ENCODE assay signal across 27 cellular contexts in genomic region chr12:22923768-22924167, GRCh38.
"Had no signal": no experiment of that assay in that cellular context is flagged by ENCODE, and none has a peak within 500 bp of the region (broad histone marks: within the 10 kb centered on the region; RNA-seq: fewer than 3 reads in every experiment).

No MANE protein-coding gene starts in this region.

- H3K4me1 ChIP-seq: gastrocnemius medialis, left lung, psoas muscle, stomach, thyroid gland had no signal

- ATAC-seq: esophagus mucosa; gastrocnemius medialis; left lung; naive thymus-derived CD4-positive, alpha-beta T cell; psoas muscle had no signal

- H3K27ac ChIP-seq: dorsolateral prefrontal cortex, epithelial cell of prostate, gastrocnemius medialis, left lung, ovary, psoas muscle, right lobe of liver, stomach, thyroid gland had no signal

- H3K4me3 Mint-ChIP-seq: naive thymus-derived CD4-positive, alpha-beta T cell; nephron had no signal

- H3K36me3 Mint-ChIP-seq: naive thymus-derived CD4-positive, alpha-beta T cell had no signal

- H3K9me3 Mint-ChIP-seq: nephron had no signal

- H3K27me3 ChIP-seq: dorsolateral prefrontal cortex, gastrocnemius medialis, left lung, ovary, right lobe of liver, stomach, thyroid gland had no signal

- FAIRE-seq: colon, small intestine had no signal

- H3K4me1 Mint-ChIP-seq: naive thymus-derived CD4-positive, alpha-beta T cell; nephron had no signal

- DNase-seq: cerebellar nuclear complex; dorsolateral prefrontal cortex; effector CD4-positive, alpha-beta T cell; foreskin fibroblast; gastrocnemius medialis; head of caudate nucleus; left lung; mesenchymal stem cell; midbrain; naive thymus-derived CD4-positive, alpha-beta T cell; occipital lobe; ovary; posterior cingulate gyrus; psoas muscle; retina; right lobe of liver; small intestine; stimulated activated CD4-positive, alpha-beta T cell treated with anti-CD3 and anti-CD28 coated beads, Interleukin-15, amount 100 ng/mL, for 24 hours; stimulated activated CD4-positive, alpha-beta T cell treated with anti-CD3 and anti-CD28 coated beads, Interleukin-4, amount 100 ng/mL, for 1 hour; stimulated activated CD8-positive, alpha-beta memory T cell treated with anti-CD3 and anti-CD28 coated beads, Interleukin-4, amount 100 ng/mL, for 48 hours; stimulated activated naive CD4-positive, alpha-beta T cell; stomach; thyroid gland had no signal

- H3K36me3 ChIP-seq: gastrocnemius medialis, left lung, ovary, right lobe of liver, stomach, thyroid gland had no signal

- H3K27ac Mint-ChIP-seq: naive thymus-derived CD4-positive, alpha-beta T cell had no signal

- H3K27me3 Mint-ChIP-seq: naive thymus-derived CD4-positive, alpha-beta T cell had no signal

- H3K9me3 ChIP-seq: gastrocnemius medialis, left lung, ovary, psoas muscle, right lobe of liver, stomach, thyroid gland had no signal

- H3K4me3 ChIP-seq: dorsolateral prefrontal cortex, gastrocnemius medialis, left lung, ovary, psoas muscle, right lobe of liver, stomach, thyroid gland had no signal
